In genomic region chr22:38753894-38754246, GRCh38 we compare ENCODE assay signal across 8 cellular contexts. TPM values are rescaled to one million over a fixed set of nuclear protein-coding genes. Genes with fewer than 3 reads are reported as not detected.
DNase-seq lines count a peak whose midpoint lies in the region; ATAC-seq and TF ChIP-seq lines count a peak whose summit lies in the region.

No MANE protein-coding gene starts in this region.

- H2BK12ac ChIP-seq in trophoblast cell (ENCODE audit: low read length) = no peak overlapping the region

- H2BK5ac ChIP-seq in trophoblast cell (ENCODE audit: low read depth, low read length, poor library complexity) = no peak overlapping the region

- peak overlapping the region; percentile 11 for H2BK120ac ChIP-seq in trophoblast cell (ENCODE audit: insufficient read depth, low read length, poor library complexity)

- peaks cover 36% of the 10 kb centered on the region for H3K36me3 Mint-ChIP-seq in Caco-2 (ENCODE audit: insufficient read depth, unreplicated experiment)
- H3K36me3 Mint-ChIP-seq in endothelial cell (ENCODE audit: low read depth, unreplicated experiment) = peaks cover 19% of the 10 kb centered on the region

- H3K9me3 ChIP-seq in Caco-2 (no peaks in the 10 kb centered on the region), PC-3 (ENCODE audit: low read length) (no peaks in the 10 kb centered on the region), trophoblast cell (ENCODE audit: insufficient read depth, low read depth, low read length) (peaks cover 1% of the 10 kb centered on the region)

- H4K91ac ChIP-seq in trophoblast cell (ENCODE audit: low read depth, low read length) = peak overlapping the region; percentile 8

- H3K23ac ChIP-seq in trophoblast cell (ENCODE audit: low read length) = no peak overlapping the region

- no peaks in the 10 kb centered on the region for H4K20me1 ChIP-seq in PC-3 (ENCODE audit: low read length)

- H3K79me2 ChIP-seq in PC-3 (ENCODE audit: low read length) (peaks cover 15% of the 10 kb centered on the region), trophoblast cell (ENCODE audit: control insufficient read depth, insufficient read depth, low read length, poor library complexity) (peaks cover 9% of the 10 kb centered on the region)

- H3K9ac ChIP-seq in PC-3 (ENCODE audit: low read length) = no peak overlapping the region
- no peak overlapping the region for H3K9ac ChIP-seq in trophoblast cell (ENCODE audit: low read length)

- peak overlapping the region; percentile 56 for H3K27ac Mint-ChIP-seq in Caco-2 (ENCODE audit: unreplicated experiment)
- H3K27ac Mint-ChIP-seq in endothelial cell (ENCODE audit: unreplicated experiment) = no peak overlapping the region

- H2AFZ ChIP-seq in PC-3 (ENCODE audit: low read length) (no peak overlapping the region), trophoblast cell (ENCODE audit: insufficient read depth, low read length, poor library complexity) (no peak overlapping the region)

- H3K4me1 Mint-ChIP-seq in Caco-2 (ENCODE audit: low read depth, unreplicated experiment) (peaks cover 13% of the 10 kb centered on the region), endothelial cell (ENCODE audit: unreplicated experiment) (peaks cover 23% of the 10 kb centered on the region)

- WGBS in trophoblast cell (ENCODE audit: extremely low coverage, insufficient coverage, insufficient read length) = no CpG with 5 or more reads among the region's 5 CpGs

- H3K4me3 Mint-ChIP-seq in Caco-2 (ENCODE audit: unreplicated experiment) (peak overlapping the region; percentile 77), endothelial cell (ENCODE audit: unreplicated experiment) (peak overlapping the region; percentile 33)

- BruUV-seq in Caco-2 (replicated peaks; lab: Mats Ljungman, UMichigan) = no TSS peak
- no TSS peak for BruUV-seq in PC-3 (replicated peaks; lab: Mats Ljungman, UMichigan)

- no peak overlapping the region for H3K4me3 ChIP-seq in Caco-2 (ENCODE audit: low read depth, low read length)
- H3K4me3 ChIP-seq in PC-3 (ENCODE audit: low read length) = peak overlapping the region; percentile 82
- H3K4me3 ChIP-seq in trophoblast cell (ENCODE audit: low read depth, low read length) = no peak overlapping the region

- no peaks in the 10 kb centered on the region for H3K9me3 Mint-ChIP-seq in Caco-2 (ENCODE audit: unreplicated experiment)
- no peaks in the 10 kb centered on the region for H3K9me3 Mint-ChIP-seq in endothelial cell (ENCODE audit: unreplicated experiment)

- peak overlapping the region; percentile 12 for H3K4ac ChIP-seq in trophoblast cell (ENCODE audit: low read depth, low read length)

- H2AK5ac ChIP-seq in trophoblast cell (ENCODE audit: low read length) = peak overlapping the region; percentile 15

- H4K12ac ChIP-seq in trophoblast cell (ENCODE audit: low read depth, low read length) = no peak overlapping the region

- H3K27me3 Mint-ChIP-seq in Caco-2 (ENCODE audit: insufficient read depth, unreplicated experiment) (no peaks in the 10 kb centered on the region), endothelial cell (ENCODE audit: unreplicated experiment) (peaks cover 13% of the 10 kb centered on the region)

- H3K27ac ChIP-seq in PC-3 (ENCODE audit: low read length) (peak overlapping the region; percentile 17), trophoblast cell (ENCODE audit: low read depth, low read length) (peak overlapping the region; percentile 29)

- no peaks in the 10 kb centered on the region for H3F3A ChIP-seq in PC-3 (ENCODE audit: low read length, unreplicated experiment)

- intact Hi-C loops in Caco-2 (cut with micrococcal nuclease; ENCODE audit: unreplicated experiment) = no loop called here
- intact Hi-C loops in PC-3 (cut with micrococcal nuclease) = no loop called here

- no peak overlapping the region for H3K14ac ChIP-seq in trophoblast cell (ENCODE audit: low read length)

- POLR2A ChIA-PET in Caco-2 (lab: Charles Lee) (no interaction called here), PC-3 (lab: Charles Lee; ENCODE audit: unreplicated experiment) (no interaction called here)

- H4K8ac ChIP-seq in trophoblast cell (ENCODE audit: low read depth, low read length) = no peak overlapping the region

- H3K36me3 ChIP-seq in Caco-2 (ENCODE audit: control insufficient read depth, insufficient read depth, low read length) (peaks cover 2% of the 10 kb centered on the region), PC-3 (ENCODE audit: low read depth, low read length) (no peaks in the 10 kb centered on the region), trophoblast cell (ENCODE audit: control insufficient read depth in 1 of 2, insufficient read depth in 2 of 2, low read length in 2 of 2) (peaks cover 41% of the 10 kb centered on the region in 2 experiments)

- H3K18ac ChIP-seq in trophoblast cell (ENCODE audit: low read length) = peak overlapping the region; percentile 22

- H3K4me1 ChIP-seq in Caco-2 = peaks cover 21% of the 10 kb centered on the region
- peaks cover 23% of the 10 kb centered on the region for H3K4me1 ChIP-seq in PC-3 (ENCODE audit: insufficient read depth, low read length)
- peaks cover 16 to 23% of the 10 kb centered on the region in 2 experiments for H3K4me1 ChIP-seq in trophoblast cell (ENCODE audit: control insufficient read depth in 1 of 2, insufficient read depth in 2 of 2, low read length in 2 of 2)

- peaks cover 14% of the 10 kb centered on the region for H3K79me1 ChIP-seq in trophoblast cell (ENCODE audit: low read length)

- ATAC-seq in PC-3 = no peak
- no peak for ATAC-seq in GM19467 (IDR thresholded peaks at IDR 0.05; ENCODE audit: unreplicated experiment)

- H3K4me2 ChIP-seq in PC-3 (ENCODE audit: low read length) (peak overlapping the region; percentile 93), trophoblast cell (ENCODE audit: low read length) (peak overlapping the region; percentile 96)

- DNase-seq in Caco-2 (no peak), PC-3 (no peak), endothelial cell (ENCODE audit: low spot score) (no peak), trophoblast cell (peak; percentile 36 to 57), AG08396 (ENCODE audit: low spot score) (no peak), DMS153 treated with DMSO at 0.1 percent for 48 hours (lab: John Stamatoyannopoulos, UW; ENCODE audit: unreplicated experiment) (no peak), inferior parietal cortex (ENCODE audit: extremely low spot score) (no peak)

- no peaks in the 10 kb centered on the region for H3K9me2 ChIP-seq in PC-3 (replicated peaks; ENCODE audit: low read length)

- H3K27me3 ChIP-seq in Caco-2 (replicated peaks; ENCODE audit: control insufficient read depth, insufficient read depth, low read length) (no peaks in the 10 kb centered on the region), PC-3 (ENCODE audit: low read length) (no peaks in the 10 kb centered on the region), trophoblast cell (ENCODE audit: insufficient read depth, low read length) (no peaks in the 10 kb centered on the region)

- CTCF ChIA-PET in Caco-2 (lab: Charles Lee) = no interaction called here
- CTCF ChIA-PET in PC-3 (lab: Charles Lee) = no interaction called here

- TF ChIP-seq CTCF in Caco-2 (IDR thresholded peaks at IDR 0.05; ENCODE audit: insufficient read depth in 1 of 2, low read depth in 1 of 2, low read length in 1 of 2, severe bottlenecking in 1 of 2, unreplicated experiment in 1 of 2) = no peak
- TF ChIP-seq CTCF in PC-3 (conservative IDR thresholded peaks at IDR 0.05; ENCODE audit: low read depth, low read length) = no peak
- no peak for TF ChIP-seq CTCF in endothelial cell (IDR thresholded peaks at IDR 0.05; ENCODE audit: unreplicated experiment)

RNA-seq across cellular contexts. Expression of gene SUN2, which starts 1.9 kb away (rescaled TPM):
- total RNA-seq in Caco-2 (2022) (61.9 and 67.8 TPM in 2 replicates), PC-3 (2014; rRNA removed) (54.0 and 55.5 TPM in 2 replicates), endothelial cell (ENCODE audit: unreplicated experiment) (74.4 TPM)
- polyA plus RNA-seq in trophoblast cell (2013) = 40.8 and 42.4 TPM in 2 replicates

RNA-seq across cellular contexts. Expression of gene DNAL4, which starts 40.1 kb away (rescaled TPM):
- 8.1 and 9.2 TPM in 2 replicates for total RNA-seq in Caco-2 (2022)
- total RNA-seq in PC-3 (2014; rRNA removed) = 22.5 and 24.5 TPM in 2 replicates
- 20.2 TPM for total RNA-seq in endothelial cell (ENCODE audit: unreplicated experiment)
- polyA plus RNA-seq in trophoblast cell (2013) = 12.4 and 13.7 TPM in 2 replicates

RNA-seq across cellular contexts. Expression of gene GTPBP1, which starts 48.1 kb away (rescaled TPM):
- 47.2 and 48.0 TPM in 2 replicates for total RNA-seq in Caco-2 (2022)
- 28.2 and 29.6 TPM in 2 replicates for total RNA-seq in PC-3 (2014; rRNA removed)
- 44.5 TPM for total RNA-seq in endothelial cell (ENCODE audit: unreplicated experiment)
- polyA plus RNA-seq in trophoblast cell (2013) = 21.0 and 21.1 TPM in 2 replicates

RNA-seq across cellular contexts. Expression of gene JOSD1, which starts 53.1 kb away (rescaled TPM):
- total RNA-seq in Caco-2 (2022) (50.3 and 55.3 TPM in 2 replicates), PC-3 (2014; rRNA removed) (37.5 and 40.3 TPM in 2 replicates), endothelial cell (ENCODE audit: unreplicated experiment) (49.6 TPM)
- polyA plus RNA-seq in trophoblast cell (2013) = 26.0 and 27.0 TPM in 2 replicates

Comparison
In these comparisons a context has a peak if more than half of its experiments do, and no peak if none do; other contexts are left out.
1. DNase-seq: peak in trophoblast cell (2 of 2); none in Caco-2 (0 of 2), PC-3 (single experiment), endothelial cell (single experiment), AG08396 (single experiment), DMS153 treated with DMSO at 0.1 percent for 48 hours (single experiment) and inferior parietal cortex (single experiment).